8 cellular contexts compared by ENCODE assay signal in the genomic region with DNA sequence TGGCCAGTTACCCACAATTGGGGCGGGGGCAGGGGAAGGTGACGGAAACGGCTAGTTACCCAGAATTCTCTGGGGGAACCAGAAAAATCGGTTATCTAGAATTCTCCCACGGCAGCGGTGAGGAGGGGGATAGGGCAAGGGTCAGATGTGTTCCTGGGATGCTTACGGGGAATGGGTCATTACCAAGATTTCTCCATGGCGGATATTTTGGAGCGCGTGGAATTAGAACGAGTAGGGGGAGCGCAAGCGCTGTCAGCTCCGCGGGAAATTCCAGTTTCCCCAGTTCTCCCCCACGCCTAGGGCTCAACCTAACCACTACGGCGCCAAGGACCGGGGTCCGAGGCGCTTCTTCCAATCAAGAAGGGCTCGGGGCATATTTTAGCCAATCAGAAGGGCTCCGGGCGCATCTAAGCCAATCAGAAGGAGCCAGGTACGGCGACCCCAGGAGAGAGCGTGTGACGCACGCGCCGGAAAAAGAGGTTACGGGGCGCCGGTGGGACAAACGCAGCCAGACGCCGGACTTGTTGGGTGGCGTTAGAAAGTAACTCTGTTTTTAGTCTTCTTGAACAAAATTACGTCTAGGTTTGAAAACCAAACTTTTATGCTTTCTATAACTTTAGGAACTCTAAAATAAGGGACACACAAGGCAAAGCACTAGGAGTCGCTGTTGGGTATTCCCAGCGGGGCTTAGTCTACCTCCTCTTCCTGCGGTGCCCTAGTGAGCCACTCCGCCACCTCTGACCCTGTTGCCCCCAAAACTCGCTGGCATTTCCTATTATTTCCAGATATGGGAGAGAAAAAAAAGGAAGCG. TPM values are rescaled to one million over a fixed set of nuclear protein-coding genes. Genes with fewer than 3 reads are reported as not detected.
A peak's percentile ranks its signal among the peaks of the same experiment; 100 is the strongest.
DNase-seq lines count a peak whose midpoint lies in the region; ATAC-seq, FAIRE-seq and TF ChIP-seq lines count a peak whose summit lies in the region.

A gene with protein sequence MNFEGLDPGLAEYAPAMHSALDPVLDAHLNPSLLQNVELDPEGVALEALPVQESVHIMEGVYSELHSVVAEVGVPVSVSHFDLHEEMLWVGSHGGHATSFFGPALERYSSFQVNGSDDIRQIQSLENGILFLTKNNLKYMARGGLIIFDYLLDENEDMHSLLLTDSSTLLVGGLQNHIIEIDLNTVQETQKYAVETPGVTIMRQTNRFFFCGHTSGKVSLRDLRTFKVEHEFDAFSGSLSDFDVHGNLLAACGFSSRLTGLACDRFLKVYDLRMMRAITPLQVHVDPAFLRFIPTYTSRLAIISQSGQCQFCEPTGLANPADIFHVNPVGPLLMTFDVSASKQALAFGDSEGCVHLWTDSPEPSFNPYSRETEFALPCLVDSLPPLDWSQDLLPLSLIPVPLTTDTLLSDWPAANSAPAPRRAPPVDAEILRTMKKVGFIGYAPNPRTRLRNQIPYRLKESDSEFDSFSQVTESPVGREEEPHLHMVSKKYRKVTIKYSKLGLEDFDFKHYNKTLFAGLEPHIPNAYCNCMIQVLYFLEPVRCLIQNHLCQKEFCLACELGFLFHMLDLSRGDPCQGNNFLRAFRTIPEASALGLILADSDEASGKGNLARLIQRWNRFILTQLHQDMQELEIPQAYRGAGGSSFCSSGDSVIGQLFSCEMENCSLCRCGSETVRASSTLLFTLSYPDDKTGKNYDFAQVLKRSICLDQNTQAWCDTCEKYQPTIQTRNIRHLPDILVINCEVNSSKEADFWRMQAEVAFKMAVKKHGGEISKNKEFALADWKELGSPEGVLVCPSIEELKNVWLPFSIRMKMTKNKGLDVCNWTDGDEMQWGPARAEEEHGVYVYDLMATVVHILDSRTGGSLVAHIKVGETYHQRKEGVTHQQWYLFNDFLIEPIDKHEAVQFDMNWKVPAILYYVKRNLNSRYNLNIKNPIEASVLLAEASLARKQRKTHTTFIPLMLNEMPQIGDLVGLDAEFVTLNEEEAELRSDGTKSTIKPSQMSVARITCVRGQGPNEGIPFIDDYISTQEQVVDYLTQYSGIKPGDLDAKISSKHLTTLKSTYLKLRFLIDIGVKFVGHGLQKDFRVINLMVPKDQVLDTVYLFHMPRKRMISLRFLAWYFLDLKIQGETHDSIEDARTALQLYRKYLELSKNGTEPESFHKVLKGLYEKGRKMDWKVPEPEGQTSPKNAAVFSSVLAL (minus strand): TSS at position 322 of the 811 bp plus-strand sequence. CDS start 906 bp downstream, outside the sequence.

- H3K9me3 ChIP-seq in kidney (ENCODE audit: control insufficient read depth in 1 of 2, low read length in 2 of 2): no peaks in the 10 kb centered on the region

- H3K4me1 ChIP-seq in kidney (ENCODE audit: control insufficient read depth in 1 of 2, insufficient read depth in 1 of 2, low read depth in 1 of 2, low read length in 2 of 2): peaks cover 6 to 7% of the 10 kb centered on the region in 2 donors

- TF ChIP-seq POLR2A in GM19099 (IDR thresholded peaks at IDR 0.05; ENCODE audit: extremely low read depth, insufficient read length, low read depth): peak; percentile 89

- DNase-seq in Ammon's horn (ENCODE audit: low spot score) (peak; percentile 94), NCI-H460 (ENCODE audit: extremely low read depth, low read depth) (peak; percentile 97), cerebellar nuclear complex (lab: John Stamatoyannopoulos, UW) (peak; percentile 74 to 88), kidney (peak; percentile 98)
- DNase-seq in activated CD4-positive, CD25-positive, alpha-beta regulatory T cell treated with anti-CD3 and anti-CD28 coated beads, Interleukin-2, amount 50 U/mL, for 72 hours: peak; percentile 87
- DNase-seq in stimulated activated CD4-positive, alpha-beta T cell treated with anti-CD3 and anti-CD28 coated beads, Interleukin-15, amount 100 ng/mL, for 24 hours: peak; percentile 94

- ATAC-seq in HG03432 (IDR thresholded peaks at IDR 0.05; ENCODE audit: unreplicated experiment): peak; percentile 94

- H3K4me3 ChIP-seq in kidney (ENCODE audit: low read length in 2 of 2): peak within 1 kb of the TSS; percentile 87 to 93

- intact Hi-C loops in kidney (cut with DNase I): no loop called here

- no peaks in the 10 kb centered on the region for H3K36me3 ChIP-seq in kidney (ENCODE audit: control insufficient read depth in 1 of 2, insufficient read depth in 2 of 2, low read length in 2 of 2)

- peak; percentile 43 for TF ChIP-seq CTCF in kidney (IDR thresholded peaks at IDR 0.05; ENCODE audit: borderline replicate concordance, extremely low read depth, insufficient read depth)

- peak within 1 kb of the TSS; percentile 85 to 92 for H3K9ac ChIP-seq in kidney (ENCODE audit: low read length in 2 of 2)

- H3K27ac ChIP-seq in kidney (ENCODE audit: low read depth in 2 of 2, low read length in 2 of 2): peak within 1 kb of the TSS; percentile 88 to 97

- FAIRE-seq in kidney (lab: Jason Lieb, UNC): peak; percentile 45

RNA-seq across cellular contexts. Expression of the gene that starts here (rescaled TPM):
- total RNA-seq in NCI-H460 (2014; rRNA removed; shearing (Covaris generic)): 71.1 and 73.6 TPM in 2 replicates
- polyA plus RNA-seq in NCI-H460 (2014; cell fraction: nucleus; rRNA removed): 171 and 188 TPM in 2 replicates
- 83.0 TPM for total RNA-seq in kidney
- polyA plus RNA-seq in kidney (ENCODE audit: insufficient read depth, low read depth, low replicate concordance): 27.1 TPM

Comparison
In these comparisons a context has a peak if more than half of its experiments do, and no peak if none do; other contexts are left out.
1. Peak in every context shown above with its lines: DNase-seq, ATAC-seq, H3K4me3 ChIP-seq and H3K27ac ChIP-seq.